ENCODE assay signal across 20 cellular contexts in genomic region chr16:72188512-72188911, GRCh38.
"Had no signal": no experiment of that assay in that cellular context is flagged by ENCODE, and none has a peak within 500 bp of the region (broad histone marks: within the 10 kb centered on the region; RNA-seq: fewer than 3 reads in every experiment).

No MANE protein-coding gene starts in this region.

- H3K27ac ChIP-seq: esophagus squamous epithelium, gastroesophageal sphincter, pancreas, right lobe of liver had no signal

- H3K4me1 ChIP-seq: esophagus squamous epithelium, gastroesophageal sphincter, pancreas, right lobe of liver, upper lobe of left lung had no signal

- H3K27me3 ChIP-seq: esophagus squamous epithelium, gastroesophageal sphincter, pancreas, right lobe of liver, tibial artery, upper lobe of left lung had no signal

- H3K4me3 ChIP-seq: esophagus squamous epithelium, gastroesophageal sphincter, pancreas, right lobe of liver, tibial artery, upper lobe of left lung had no signal

- DNase-seq: effector memory CD8-positive, alpha-beta T cell; esophagus squamous epithelium; foreskin fibroblast; glutamatergic neuron; immature natural killer cell; kidney; left colon; mesendoderm; naive B cell; occipital lobe; pancreas; retina; right lobe of liver; stimulated activated CD4-positive, alpha-beta T cell treated with anti-CD3 and anti-CD28 coated beads, Interleukin-15, amount 100 ng/mL, for 24 hours; stimulated activated CD4-positive, alpha-beta T cell treated with anti-CD3 and anti-CD28 coated beads, Interleukin-1b, Interleukin-23, amount 100 ng/mL, for 48 hours; stimulated activated CD4-positive, alpha-beta T cell treated with anti-CD3 and anti-CD28 coated beads, Interleukin-4, amount 100 ng/mL, for 24 hours; tibial artery; upper lobe of left lung had no signal

- H3K9me3 ChIP-seq: gastroesophageal sphincter, pancreas, right lobe of liver, tibial artery, upper lobe of left lung had no signal

- ATAC-seq: effector memory CD8-positive, alpha-beta T cell; gastroesophageal sphincter; left colon; right lobe of liver; stimulated activated memory B cell treated with anti-CD40 and anti-IgM and Interleukin-4, amounts not matched to agents 10 μg/mL and 1 μg/mL and 100 μg/mL, for 72 hours had no signal

- H3K36me3 ChIP-seq: esophagus squamous epithelium, gastroesophageal sphincter, pancreas, right lobe of liver, tibial artery, upper lobe of left lung had no signal
